Comparison of ENCODE assay signal across 1 cellular context in genomic region chr3:16264708-16265454, GRCh38.
TF ChIP-seq lines count a peak whose summit lies in the region.

Gene DPH3, minus strand, starts transcription at chr3:16264943. Its CDS starts 67 bp downstream, at chr3:16264876.
A gene with protein sequence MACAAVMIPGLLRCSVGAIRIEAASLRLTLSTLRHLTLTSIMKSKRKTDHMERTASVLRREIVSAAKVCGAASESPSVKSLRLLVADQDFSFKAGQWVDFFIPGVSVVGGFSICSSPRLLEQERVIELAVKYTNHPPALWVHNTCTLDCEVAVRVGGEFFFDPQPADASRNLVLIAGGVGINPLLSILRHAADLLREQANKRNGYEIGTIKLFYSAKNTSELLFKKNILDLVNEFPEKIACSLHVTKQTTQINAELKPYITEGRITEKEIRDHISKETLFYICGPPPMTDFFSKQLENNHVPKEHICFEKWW (plus strand): TSS chr3:16265212. CDS start chr3:16270953, 5,741 bp downstream.

TF ChIP-seq in HepG2, 621 proteins besides CTCF, POLR2A, EP300 and RAD21 (continued from another document and continues in another):
- TF ChIP-seq PHF5A (CRISPR knock-in tag; IDR thresholded peaks at IDR 0.05; ENCODE audit: low read depth, unreplicated experiment) (no peak), CBX5 (CRISPR knock-in tag; IDR thresholded peaks at IDR 0.05; ENCODE audit: borderline replicate concordance) (no peak), MBD4 (IDR thresholded peaks at IDR 0.05; ENCODE audit: borderline replicate concordance, low read length) (no peak), FOXA1 (IDR thresholded peaks at IDR 0.05) (no peak), FOXA1 (CRISPR knock-in tag; IDR thresholded peaks at IDR 0.05) (no peak), ZNF484 (CRISPR knock-in tag; IDR thresholded peaks at IDR 0.05; ENCODE audit: borderline replicate concordance, low read depth) (no peak), WIZ (CRISPR knock-in tag; IDR thresholded peaks at IDR 0.05) (no peak; the same call in 1 of the 2 replicates), ZNF776 (CRISPR knock-in tag; IDR thresholded peaks at IDR 0.05) (no peak), FOXJ3 (CRISPR knock-in tag; IDR thresholded peaks at IDR 0.05; ENCODE audit: borderline replicate concordance) (peak; percentile 32; the same call in 1 of the 2 replicates), ZMYM3 (CRISPR knock-in tag; IDR thresholded peaks at IDR 0.05) (no peak), MEF2D (CRISPR knock-in tag; IDR thresholded peaks at IDR 0.05) (peak; percentile 22; the same call in 1 of the 2 replicates), HDAC6 (IDR thresholded peaks at IDR 0.05; ENCODE audit: low read depth, low read length) (no peak), THRA (CRISPR knock-in tag; IDR thresholded peaks at IDR 0.05; ENCODE audit: borderline replicate concordance) (no peak; the same call in 1 of the 2 replicates), ZNF382 (CRISPR knock-in tag; IDR thresholded peaks at IDR 0.05; ENCODE audit: borderline replicate concordance) (no peak), SP2 (CRISPR knock-in tag; IDR thresholded peaks at IDR 0.05) (peak; percentile 77), TRIM22 (IDR thresholded peaks at IDR 0.05) (no peak), ZNF563 (CRISPR knock-in tag; IDR thresholded peaks at IDR 0.05) (peak; percentile 76; the same call in 1 of the 2 replicates), ZNF235 (CRISPR knock-in tag; IDR thresholded peaks at IDR 0.05; ENCODE audit: borderline replicate concordance) (no peak), FOXP1 (IDR thresholded peaks at IDR 0.05) (no peak), FOXP1 (CRISPR knock-in tag; IDR thresholded peaks at IDR 0.05) (no peak), ZFP36L2 (CRISPR knock-in tag; IDR thresholded peaks at IDR 0.05) (no peak), MED8 (CRISPR knock-in tag; IDR thresholded peaks at IDR 0.05; ENCODE audit: insufficient replicate concordance) (peak; percentile 67), ZNF781 (CRISPR knock-in tag; IDR thresholded peaks at IDR 0.05; ENCODE audit: borderline replicate concordance, not compliant biosample characterization) (peak; percentile 51), ZIK1 (CRISPR knock-in tag; IDR thresholded peaks at IDR 0.05; ENCODE audit: borderline replicate concordance, low read depth) (no peak), SPEN (CRISPR knock-in tag; IDR thresholded peaks at IDR 0.05; ENCODE audit: low read depth) (peak; percentile 92), RFXAP (CRISPR knock-in tag; IDR thresholded peaks at IDR 0.05; ENCODE audit: borderline replicate concordance) (peak; percentile 83; the same call in 1 of the 2 replicates), FUBP1 (CRISPR knock-in tag; IDR thresholded peaks at IDR 0.05; ENCODE audit: borderline replicate concordance) (no peak), SRSF1 (optimal IDR thresholded peaks at IDR 0.05; ENCODE audit: low read depth, low read length) (no peak), ZNF629 (CRISPR knock-in tag; conservative IDR thresholded peaks at IDR 0.05) (0 out of 2 replicates have a peak, but pooled peaks have one; percentile 31), ARID4A (CRISPR knock-in tag; IDR thresholded peaks at IDR 0.05; ENCODE audit: borderline replicate concordance) (peak; percentile 98), SOX13 (IDR thresholded peaks at IDR 0.05) (no peak), SOX13 (CRISPR knock-in tag; conservative IDR thresholded peaks at IDR 0.05 in 1 of 2, IDR thresholded peaks at IDR 0.05 in 1 of 2) (no peak; a peak in 1 of 4 replicates), NKX3-1 (CRISPR knock-in tag; IDR thresholded peaks at IDR 0.05) (no peak), ZNF547 (CRISPR knock-in tag; IDR thresholded peaks at IDR 0.05) (peak; percentile 18; the same call in 1 of the 2 replicates), HDAC2 (CRISPR knock-in tag; IDR thresholded peaks at IDR 0.05) (peak; percentile 89), ZNF224 (CRISPR knock-in tag; IDR thresholded peaks at IDR 0.05) (peak; percentile 69; the same call in 1 of the 2 replicates), KLF16 (CRISPR knock-in tag; IDR thresholded peaks at IDR 0.05) (peak in 1 of 2 experiments; percentile 23; a peak in 1 of 4 replicates), ATAD3A (CRISPR knock-in tag; IDR thresholded peaks at IDR 0.05) (no peak)
- TF ChIP-seq, protein P1, sequence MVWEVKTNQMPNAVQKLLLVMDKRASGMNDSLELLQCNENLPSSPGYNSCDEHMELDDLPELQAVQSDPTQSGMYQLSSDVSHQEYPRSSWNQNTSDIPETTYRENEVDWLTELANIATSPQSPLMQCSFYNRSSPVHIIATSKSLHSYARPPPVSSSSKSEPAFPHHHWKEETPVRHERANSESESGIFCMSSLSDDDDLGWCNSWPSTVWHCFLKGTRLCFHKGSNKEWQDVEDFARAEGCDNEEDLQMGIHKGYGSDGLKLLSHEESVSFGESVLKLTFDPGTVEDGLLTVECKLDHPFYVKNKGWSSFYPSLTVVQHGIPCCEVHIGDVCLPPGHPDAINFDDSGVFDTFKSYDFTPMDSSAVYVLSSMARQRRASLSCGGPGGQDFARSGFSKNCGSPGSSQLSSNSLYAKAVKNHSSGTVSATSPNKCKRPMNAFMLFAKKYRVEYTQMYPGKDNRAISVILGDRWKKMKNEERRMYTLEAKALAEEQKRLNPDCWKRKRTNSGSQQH (CRISPR knock-in tag; IDR thresholded peaks at IDR 0.05; ENCODE audit: low read depth) = peak; percentile 87
- TF ChIP-seq, protein P2, sequence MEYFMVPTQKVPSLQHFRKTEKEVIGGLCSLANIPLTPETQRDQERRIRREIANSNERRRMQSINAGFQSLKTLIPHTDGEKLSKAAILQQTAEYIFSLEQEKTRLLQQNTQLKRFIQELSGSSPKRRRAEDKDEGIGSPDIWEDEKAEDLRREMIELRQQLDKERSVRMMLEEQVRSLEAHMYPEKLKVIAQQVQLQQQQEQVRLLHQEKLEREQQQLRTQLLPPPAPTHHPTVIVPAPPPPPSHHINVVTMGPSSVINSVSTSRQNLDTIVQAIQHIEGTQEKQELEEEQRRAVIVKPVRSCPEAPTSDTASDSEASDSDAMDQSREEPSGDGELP (IDR thresholded peaks at IDR 0.05; ENCODE audit: borderline replicate concordance, low read depth) = peak; percentile 76; the same call in 1 of the 2 replicates
- TF ChIP-seq, protein P3, sequence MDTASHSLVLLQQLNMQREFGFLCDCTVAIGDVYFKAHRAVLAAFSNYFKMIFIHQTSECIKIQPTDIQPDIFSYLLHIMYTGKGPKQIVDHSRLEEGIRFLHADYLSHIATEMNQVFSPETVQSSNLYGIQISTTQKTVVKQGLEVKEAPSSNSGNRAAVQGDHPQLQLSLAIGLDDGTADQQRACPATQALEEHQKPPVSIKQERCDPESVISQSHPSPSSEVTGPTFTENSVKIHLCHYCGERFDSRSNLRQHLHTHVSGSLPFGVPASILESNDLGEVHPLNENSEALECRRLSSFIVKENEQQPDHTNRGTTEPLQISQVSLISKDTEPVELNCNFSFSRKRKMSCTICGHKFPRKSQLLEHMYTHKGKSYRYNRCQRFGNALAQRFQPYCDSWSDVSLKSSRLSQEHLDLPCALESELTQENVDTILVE (CRISPR knock-in tag; IDR thresholded peaks at IDR 0.05) = peak; percentile 43; the same call in 1 of the 2 replicates
- TF ChIP-seq, protein P4, sequence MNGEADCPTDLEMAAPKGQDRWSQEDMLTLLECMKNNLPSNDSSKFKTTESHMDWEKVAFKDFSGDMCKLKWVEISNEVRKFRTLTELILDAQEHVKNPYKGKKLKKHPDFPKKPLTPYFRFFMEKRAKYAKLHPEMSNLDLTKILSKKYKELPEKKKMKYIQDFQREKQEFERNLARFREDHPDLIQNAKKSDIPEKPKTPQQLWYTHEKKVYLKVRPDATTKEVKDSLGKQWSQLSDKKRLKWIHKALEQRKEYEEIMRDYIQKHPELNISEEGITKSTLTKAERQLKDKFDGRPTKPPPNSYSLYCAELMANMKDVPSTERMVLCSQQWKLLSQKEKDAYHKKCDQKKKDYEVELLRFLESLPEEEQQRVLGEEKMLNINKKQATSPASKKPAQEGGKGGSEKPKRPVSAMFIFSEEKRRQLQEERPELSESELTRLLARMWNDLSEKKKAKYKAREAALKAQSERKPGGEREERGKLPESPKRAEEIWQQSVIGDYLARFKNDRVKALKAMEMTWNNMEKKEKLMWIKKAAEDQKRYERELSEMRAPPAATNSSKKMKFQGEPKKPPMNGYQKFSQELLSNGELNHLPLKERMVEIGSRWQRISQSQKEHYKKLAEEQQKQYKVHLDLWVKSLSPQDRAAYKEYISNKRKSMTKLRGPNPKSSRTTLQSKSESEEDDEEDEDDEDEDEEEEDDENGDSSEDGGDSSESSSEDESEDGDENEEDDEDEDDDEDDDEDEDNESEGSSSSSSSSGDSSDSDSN (CRISPR knock-in tag; IDR thresholded peaks at IDR 0.05) = peak; percentile 64; the same call in 1 of the 2 replicates
- TF ChIP-seq, protein P5, sequence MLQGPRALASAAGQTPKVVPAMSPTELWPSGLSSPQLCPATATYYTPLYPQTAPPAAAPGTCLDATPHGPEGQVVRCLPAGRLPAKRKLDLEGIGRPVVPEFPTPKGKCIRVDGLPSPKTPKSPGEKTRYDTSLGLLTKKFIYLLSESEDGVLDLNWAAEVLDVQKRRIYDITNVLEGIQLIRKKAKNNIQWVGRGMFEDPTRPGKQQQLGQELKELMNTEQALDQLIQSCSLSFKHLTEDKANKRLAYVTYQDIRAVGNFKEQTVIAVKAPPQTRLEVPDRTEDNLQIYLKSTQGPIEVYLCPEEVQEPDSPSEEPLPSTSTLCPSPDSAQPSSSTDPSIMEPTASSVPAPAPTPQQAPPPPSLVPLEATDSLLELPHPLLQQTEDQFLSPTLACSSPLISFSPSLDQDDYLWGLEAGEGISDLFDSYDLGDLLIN (CRISPR knock-in tag; IDR thresholded peaks at IDR 0.05; ENCODE audit: borderline replicate concordance) = no peak
- TF ChIP-seq, protein P6, sequence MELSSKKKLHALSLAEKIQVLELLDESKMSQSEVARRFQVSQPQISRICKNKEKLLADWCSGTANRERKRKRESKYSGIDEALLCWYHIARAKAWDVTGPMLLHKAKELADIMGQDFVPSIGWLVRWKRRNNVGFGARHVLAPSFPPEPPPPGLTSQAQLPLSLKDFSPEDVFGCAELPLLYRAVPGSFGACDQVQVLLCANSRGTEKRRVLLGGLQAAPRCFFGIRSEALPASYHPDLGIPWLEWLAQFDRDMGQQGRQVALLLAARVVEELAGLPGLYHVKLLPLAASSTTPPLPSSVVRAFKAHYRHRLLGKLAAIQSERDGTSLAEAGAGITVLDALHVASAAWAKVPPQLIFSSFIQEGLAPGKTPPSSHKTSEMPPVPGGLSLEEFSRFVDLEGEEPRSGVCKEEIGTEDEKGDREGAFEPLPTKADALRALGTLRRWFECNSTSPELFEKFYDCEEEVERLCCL (CRISPR knock-in tag; IDR thresholded peaks at IDR 0.05; ENCODE audit: borderline replicate concordance) = no peak
